In the genomic region with DNA sequence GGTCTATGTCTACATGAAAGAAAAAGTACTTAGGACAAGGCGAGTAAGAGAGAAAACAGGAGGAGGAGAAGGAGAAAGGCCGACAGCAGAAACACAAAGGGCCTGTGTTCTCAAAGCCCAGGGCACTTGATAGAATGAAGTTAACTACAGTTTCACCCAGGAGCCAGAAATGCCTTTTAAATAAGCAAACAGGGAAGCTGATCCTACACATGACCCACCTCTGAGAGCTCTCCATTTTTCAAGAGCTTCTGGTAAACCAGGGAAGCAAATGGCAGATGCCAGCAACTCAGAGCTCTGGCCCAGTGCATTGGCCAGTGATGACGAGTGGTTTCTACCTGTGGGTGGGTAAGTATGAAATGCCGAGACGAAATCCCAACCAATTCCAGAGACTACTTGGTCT, we compare ENCODE assay signal across 1 cellular context.
TF ChIP-seq lines count a peak whose summit lies in the region.

No MANE protein-coding gene starts in this region.

TF ChIP-seq in IMR-90, 13 proteins besides CTCF, POLR2A, EP300 and RAD21:
- TF ChIP-seq BHLHE40 (IDR thresholded peaks at IDR 0.05; ENCODE audit: low read depth, low read length), result no peak
TF ChIP-seq in IMR-90: peak in this region for 0.
